9 cellular contexts compared by ENCODE assay signal in the genomic region with DNA sequence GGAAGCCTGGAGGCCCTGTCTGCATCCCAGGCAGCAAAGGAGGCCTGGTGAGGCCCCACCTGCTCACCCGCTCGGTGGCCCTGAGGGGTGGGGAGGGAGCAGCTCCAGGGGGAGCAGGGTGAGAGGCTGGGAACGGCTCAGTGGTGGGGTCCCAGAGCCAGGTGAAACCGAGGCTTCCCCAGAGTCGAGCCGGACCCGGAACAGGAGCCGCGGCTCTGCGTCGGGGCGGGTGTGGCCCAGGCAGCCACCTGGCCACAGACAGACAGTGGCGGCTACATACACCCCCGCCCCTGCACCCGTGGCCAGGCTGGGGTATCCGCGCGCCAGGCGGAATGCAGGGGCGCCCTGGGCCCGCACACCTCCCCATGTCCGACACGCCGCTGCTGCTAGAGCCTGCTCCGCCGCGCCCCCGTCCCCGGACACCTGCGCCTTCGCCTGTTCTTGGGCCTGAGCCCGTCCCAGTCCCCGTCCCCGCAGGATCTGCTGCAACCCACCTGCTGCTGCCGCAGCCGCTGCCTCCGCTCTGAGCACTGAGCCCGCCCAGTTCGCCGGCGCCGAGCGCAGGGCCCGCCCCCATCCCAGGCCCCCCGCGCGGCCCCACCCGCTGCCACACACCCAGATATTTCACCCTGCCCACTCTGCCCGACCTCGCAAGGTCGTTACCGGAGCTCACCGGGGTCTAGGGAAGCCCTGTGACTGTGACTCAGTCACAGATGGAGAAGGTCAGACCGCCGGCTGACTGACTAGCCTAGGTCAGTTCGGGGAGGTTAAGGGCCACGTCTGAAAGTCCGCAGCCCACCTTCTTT. TPM values are rescaled to one million over a fixed set of nuclear protein-coding genes. Genes with fewer than 3 reads are reported as not detected.
DNase-seq lines count a peak whose midpoint lies in the region; ATAC-seq and TF ChIP-seq lines count a peak whose summit lies in the region.
"Had no signal": no experiment of that assay in that cellular context is flagged by ENCODE, and none has a peak within 500 bp of the region (broad histone marks: within the 10 kb centered on the region; RNA-seq: fewer than 3 reads in every experiment).

Gene SLC7A4 (minus strand): TSS at position 525 of the 806 bp plus-strand sequence. CDS start 749 bp downstream, outside the sequence.

- intact Hi-C loops in posterior cingulate gyrus (cut with DNase I), result no loop called here

- no peaks in the 10 kb centered on the region for H3K36me3 Mint-ChIP-seq in activated CD8-positive, alpha-beta T cell treated with anti-CD3 and anti-CD28 coated beads, Interleukin-2, amount 10 ng/mL, durations not matched to agents 7 days and 5 days (ENCODE audit: low read depth)

- no peaks in the 10 kb centered on the region for H3K9me3 Mint-ChIP-seq in activated CD8-positive, alpha-beta T cell treated with anti-CD3 and anti-CD28 coated beads, Interleukin-2, amount 10 ng/mL, durations not matched to agents 7 days and 5 days (ENCODE audit: insufficient read depth)

- H3K4me3 ChIP-seq in cardiac muscle cell, result peak within 1 kb of the TSS; percentile 17

- TF ChIP-seq CTCF in cardiac muscle cell (IDR thresholded peaks at IDR 0.05; ENCODE audit: low read depth, low read length), result no peak
- TF ChIP-seq CTCF in GM10266 (IDR thresholded peaks at IDR 0.05; ENCODE audit: control insufficient read depth, insufficient read depth, low read depth, missing control alignments), result no peak

- DNase-seq in COR-L47 (lab: John Stamatoyannopoulos, UW) (peak; percentile 60), cardiac muscle cell (ENCODE audit: low read depth in 1 of 2, low spot score in 1 of 2) (peak in 1 of 2 donors; percentile 35), posterior cingulate gyrus (peak in 7 of 10 donors; percentile 45 to 94 (median 59)), HK-2 (ENCODE audit: unreplicated experiment) (no peak), GM10266 (ENCODE audit: extremely low spot score) (no peak)
- no peak for DNase-seq in activated CD8-positive, alpha-beta T cell treated with anti-CD3 and anti-CD28 coated beads, Interleukin-2, amount 10 ng/mL, durations not matched to agents 7 days and 5 days
- DNase-seq: NCI-H2107 had no signal

- H3K9me3 ChIP-seq in cardiac muscle cell (ENCODE audit: low read depth), result no peaks in the 10 kb centered on the region

- peaks cover 41% of the 10 kb centered on the region for H3K27me3 Mint-ChIP-seq in activated CD8-positive, alpha-beta T cell treated with anti-CD3 and anti-CD28 coated beads, Interleukin-2, amount 10 ng/mL, durations not matched to agents 7 days and 5 days (ENCODE audit: low read depth)

- H3K27ac Mint-ChIP-seq in activated CD8-positive, alpha-beta T cell treated with anti-CD3 and anti-CD28 coated beads, Interleukin-2, amount 10 ng/mL, durations not matched to agents 7 days and 5 days, result no peak within 1 kb of the TSS

- H3K36me3 ChIP-seq in cardiac muscle cell, result no peaks in the 10 kb centered on the region

- H3K27ac ChIP-seq in cardiac muscle cell, result no peak within 1 kb of the TSS

- H3K4me1 Mint-ChIP-seq in activated CD8-positive, alpha-beta T cell treated with anti-CD3 and anti-CD28 coated beads, Interleukin-2, amount 10 ng/mL, durations not matched to agents 7 days and 5 days (ENCODE audit: low read depth), result peaks cover 5% of the 10 kb centered on the region

- H3K27me3 ChIP-seq in cardiac muscle cell, result peaks cover 23% of the 10 kb centered on the region

- H3K4me1 ChIP-seq in cardiac muscle cell (ENCODE audit: low read depth), result peaks cover 8% of the 10 kb centered on the region

- H3K4me3 Mint-ChIP-seq in activated CD8-positive, alpha-beta T cell treated with anti-CD3 and anti-CD28 coated beads, Interleukin-2, amount 10 ng/mL, durations not matched to agents 7 days and 5 days, result peak within 1 kb of the TSS; percentile 12

- ATAC-seq in activated CD8-positive, alpha-beta T cell treated with anti-CD3 and anti-CD28 coated beads, Interleukin-2, amount 10 ng/mL, durations not matched to agents 7 days and 5 days, result peak; percentile 59
- ATAC-seq in GM19324 (IDR thresholded peaks at IDR 0.05; ENCODE audit: low FRiP score, unreplicated experiment), result no peak
- no peak for ATAC-seq in GM21390 (IDR thresholded peaks at IDR 0.05; ENCODE audit: unreplicated experiment)

- POLR2A ChIA-PET in activated CD8-positive, alpha-beta T cell treated with anti-CD3 and anti-CD28 coated beads, Interleukin-2, amount 10 ng/mL, durations not matched to agents 7 days and 5 days (lab: Charles Lee), result no interaction called here

- CTCF ChIA-PET in activated CD8-positive, alpha-beta T cell treated with anti-CD3 and anti-CD28 coated beads, Interleukin-2, amount 10 ng/mL, durations not matched to agents 7 days and 5 days (lab: Charles Lee), result interaction anchor here (0.8 kb wide), 1 partner anchor 11 kb away, joined by 4 read pairs; no protein-coding TSS in a partner anchor

RNA-seq across cellular contexts. Expression of gene SLC7A4, which starts in this region (rescaled TPM):
- total RNA-seq in activated CD8-positive, alpha-beta T cell treated with anti-CD3 and anti-CD28 coated beads, Interleukin-2, amount 10 ng/mL, durations not matched to agents 7 days and 5 days, result under 1 TPM; 0.16 to 0.21 TPM
- total RNA-seq in cardiac muscle cell, result 1.8 and 4.0 TPM in 2 replicates
- polyA plus RNA-seq in cardiac muscle cell, result 3.0 and 4.4 TPM in 2 replicates

Comparison
In these comparisons a context has a peak if more than half of its experiments do, and no peak if none do; other contexts are left out.
1. Peak in ATAC-seq in activated CD8-positive, alpha-beta T cell treated with anti-CD3 and anti-CD28 coated beads, Interleukin-2, amount 10 ng/mL, durations not matched to agents 7 days and 5 days; RNA of the gene not detected or under 1 TPM.
2. DNase-seq: peak in COR-L47 (single experiment) and posterior cingulate gyrus (7 of 10); none in activated CD8-positive, alpha-beta T cell treated with anti-CD3 and anti-CD28 coated beads, Interleukin-2, amount 10 ng/mL, durations not matched to agents 7 days and 5 days (single experiment), HK-2 (single experiment) and GM10266 (single experiment).